Comparison of ENCODE assay signal across 32 cellular contexts in genomic region chr17:31283841-31284240, GRCh38. TPM values are rescaled to one million over a fixed set of nuclear protein-coding genes. Genes with fewer than 3 reads are reported as not detected.
"Had no signal": no experiment of that assay in that cellular context is flagged by ENCODE, and none has a peak within 500 bp of the region (broad histone marks: within the 10 kb centered on the region; RNA-seq: fewer than 3 reads in every experiment).

No MANE protein-coding gene starts in this region.

- H3K4me2 ChIP-seq: SK-N-SH had no signal

- ATAC-seq: activated CD8-positive, alpha-beta T cell treated with anti-CD3 and anti-CD28 coated beads for 36 hours; activated T-cell treated with anti-CD3 and anti-CD28 coated beads, Interleukin-2, amount 50 U/mL, for 72 hours; activated T-helper 17 cell treated with anti-CD3 and anti-CD28 coated beads, Interleukin-2, amount 50 U/mL, for 72 hours; PC-3 had no signal

- DNase-seq: activated CD4-positive, alpha-beta T cell treated with anti-CD3 and anti-CD28 coated beads, Interleukin-2, amount 10 ng/mL, durations not matched to agents 24 days and 14 days; activated CD4-positive, alpha-beta T cell treated with anti-CD3 and anti-CD28 coated beads, Interleukin-2, amount 50 U/mL, for 4 hours; activated CD8-positive, alpha-beta T cell treated with anti-CD3 and anti-CD28 coated beads for 36 hours; activated effector memory CD4-positive, alpha-beta T cell treated with anti-CD3 and anti-CD28 coated beads, Interleukin-2, amount 50 U/mL, for 16 hours; activated naive CD4-positive, alpha-beta T cell; activated naive CD4-positive, alpha-beta T cell treated with anti-CD3 and anti-CD28 coated beads, Interleukin-2, amount 50 U/mL, for 16 hours; activated naive CD8-positive, alpha-beta T cell treated with anti-CD3 and anti-CD28 coated beads, Interleukin-2, amount 10 ng/mL, durations not matched to agents 7 days and 5 days; activated T-cell treated with anti-CD3 and anti-CD28 coated beads, Interleukin-2, amount 50 U/mL, for 1 hour; activated T-cell treated with anti-CD3 and anti-CD28 coated beads, Interleukin-2, amount 50 U/mL, for 72 hours; central memory CD4-positive, alpha-beta T cell; NCI-H1092 treated with DMSO at 0.1 percent for 48 hours; NCI-H1417; NCI-H146; NCI-H187; NCI-H2029 treated with DMSO at 0.1 percent for 48 hours; NCI-H2107; NCI-H2171; NCI-H510A; NCI-H526; NCI-H748 treated with DMSO at 0.1 percent for 48 hours; NK-92 treated with Interleukin-12 subunit alpha and Interleukin-12 subunit beta, amount 100 ng/mL, for 24 hours; PC-3; Peyer's patch; RPMI8226; SHP77 treated with DMSO at 0.1 percent for 48 hours; SK-N-SH had no signal

- H3K9ac ChIP-seq: SK-N-SH had no signal

- H3K4me3 ChIP-seq: Peyer's patch, SJSA1 had no signal

- H3K4me1 ChIP-seq: Peyer's patch, SJSA1 had no signal

- H3K36me3 ChIP-seq: Peyer's patch had no signal

- FAIRE-seq: bronchial epithelial cell, TTC549 had no signal

- H3K9me3 ChIP-seq: Peyer's patch, SJSA1, SK-N-SH had no signal

- H3K27ac ChIP-seq: Peyer's patch, SJSA1 had no signal

- H3K27me3 ChIP-seq: Peyer's patch, SJSA1 had no signal

RNA-seq across cellular contexts. Expression of gene OMG, which starts 13.2 kb away (rescaled TPM):
- total RNA-seq: bronchial epithelial cell, chondrocyte, M059J, PC-3, Peyer's patch, SJSA1 had no signal

RNA-seq across cellular contexts. Expression of gene EVI2B, which starts 30.0 kb away (rescaled TPM):
- total RNA-seq: bronchial epithelial cell, chondrocyte had no signal

RNA-seq across cellular contexts. Expression of gene EVI2A, which starts 37.6 kb away (rescaled TPM):
- total RNA-seq: bronchial epithelial cell, PC-3 had no signal
